Comparison of ENCODE assay signal across 8 cellular contexts in the genomic region with DNA sequence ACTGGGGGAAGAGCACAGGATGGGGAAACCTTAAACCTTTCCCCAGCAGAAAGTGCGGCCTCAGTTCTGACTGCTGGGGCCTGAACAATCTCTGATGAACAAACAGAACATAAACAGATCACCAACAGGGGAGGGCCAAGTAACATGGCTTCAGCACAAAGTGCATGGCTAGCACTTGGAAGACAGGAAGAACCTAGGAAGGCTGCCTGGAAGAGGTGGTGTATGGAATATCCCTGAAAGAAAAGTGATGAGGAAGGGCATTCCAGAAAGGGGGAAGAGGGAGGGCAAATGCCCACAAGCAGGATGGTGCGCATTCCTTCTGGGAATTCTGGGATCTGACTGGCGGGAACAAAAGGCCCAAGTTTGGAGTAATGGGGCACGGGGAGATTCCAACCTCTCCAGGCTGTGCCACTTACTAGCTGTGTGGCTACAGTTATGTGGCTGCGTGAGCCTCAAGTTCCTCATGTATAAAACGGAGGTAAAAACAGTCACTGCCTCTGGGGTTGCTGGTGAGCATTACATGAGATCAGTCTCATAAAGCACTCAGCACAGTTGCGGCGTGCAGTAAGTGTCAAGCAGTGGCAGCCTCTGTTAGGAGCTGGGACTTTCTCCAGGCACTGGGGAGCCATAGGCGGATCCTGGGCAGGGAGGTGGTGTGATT. TPM values are rescaled to one million over a fixed set of nuclear protein-coding genes. Genes with fewer than 3 reads are reported as not detected.
DNase-seq lines count a peak whose midpoint lies in the region; ATAC-seq and TF ChIP-seq lines count a peak whose summit lies in the region.

No MANE protein-coding gene starts in this region.

- peak; percentile 50 for ATAC-seq in GM18502 (IDR thresholded peaks at IDR 0.05; ENCODE audit: poor library complexity, unreplicated experiment)
- no peak for ATAC-seq in gastroesophageal sphincter
- ATAC-seq in GM18907 (IDR thresholded peaks at IDR 0.05; ENCODE audit: unreplicated experiment): no peak

- peak; percentile 71 for DNase-seq in SIG-M5 treated with dmso at 0.1 percent for 504 hours (lab: John Stamatoyannopoulos, UW; ENCODE audit: unreplicated experiment)
- no peak for DNase-seq in skeletal muscle cell (ENCODE audit: low read depth)
- DNase-seq in effector CD8-positive, alpha-beta T cell (lab: John Stamatoyannopoulos, UW): no peak
- DNase-seq in NCI-H187 (lab: John Stamatoyannopoulos, UW): no peak
- DNase-seq in midbrain (lab: John Stamatoyannopoulos, UW): no peak

- peak in 1 of 2 donors; percentile 16 for TF ChIP-seq POLR2A in gastroesophageal sphincter (IDR thresholded peaks at IDR 0.05)

- H3K27ac ChIP-seq in gastroesophageal sphincter: peak overlapping the region in 3 of 4 donors; percentile 89 to 93 (median 90)

- H3K4me3 ChIP-seq in gastroesophageal sphincter (peak overlapping the region; percentile 63 to 66), skeletal muscle cell (ENCODE audit: low read depth, low read length) (peak overlapping the region; percentile 78)

- peaks cover 0 to 19% of the 10 kb centered on the region in 2 donors for H3K36me3 ChIP-seq in gastroesophageal sphincter

- no peaks in the 10 kb centered on the region for H3K9me3 ChIP-seq in gastroesophageal sphincter

- WGBS in gastroesophageal sphincter (ENCODE audit: low coverage in 1 of 2), 2 donors: 50% methylated on average over 6 of the region's 9 CpGs; no CpG with 5 or more reads in 1 of the 2 donors

- no peaks in the 10 kb centered on the region for H3K27me3 ChIP-seq in gastroesophageal sphincter

- peak in 2 of 4 experiments; percentile 29 to 34 for TF ChIP-seq CTCF in gastroesophageal sphincter (IDR thresholded peaks at IDR 0.05)

- no peak for TF ChIP-seq EP300 in gastroesophageal sphincter (IDR thresholded peaks at IDR 0.05)

- peaks cover 0 to 83% (median 22%) of the 10 kb centered on the region in 3 donors for H3K4me1 ChIP-seq in gastroesophageal sphincter

RNA-seq across cellular contexts. Expression of a gene that starts 1.6 kb away (rescaled TPM):
- 100 to 1,000 TPM in 3 of 4 donors, 10 to 100 TPM in 1; 87.5 to 161 (median 113) TPM for total RNA-seq in gastroesophageal sphincter

RNA-seq across cellular contexts. Expression of a gene that starts 12.5 kb away (rescaled TPM):
- total RNA-seq in gastroesophageal sphincter: not detected

RNA-seq across cellular contexts. Expression of a gene that starts 35.8 kb away (rescaled TPM):
- not detected for total RNA-seq in gastroesophageal sphincter
